19 cellular contexts compared by ENCODE assay signal in the genomic region with DNA sequence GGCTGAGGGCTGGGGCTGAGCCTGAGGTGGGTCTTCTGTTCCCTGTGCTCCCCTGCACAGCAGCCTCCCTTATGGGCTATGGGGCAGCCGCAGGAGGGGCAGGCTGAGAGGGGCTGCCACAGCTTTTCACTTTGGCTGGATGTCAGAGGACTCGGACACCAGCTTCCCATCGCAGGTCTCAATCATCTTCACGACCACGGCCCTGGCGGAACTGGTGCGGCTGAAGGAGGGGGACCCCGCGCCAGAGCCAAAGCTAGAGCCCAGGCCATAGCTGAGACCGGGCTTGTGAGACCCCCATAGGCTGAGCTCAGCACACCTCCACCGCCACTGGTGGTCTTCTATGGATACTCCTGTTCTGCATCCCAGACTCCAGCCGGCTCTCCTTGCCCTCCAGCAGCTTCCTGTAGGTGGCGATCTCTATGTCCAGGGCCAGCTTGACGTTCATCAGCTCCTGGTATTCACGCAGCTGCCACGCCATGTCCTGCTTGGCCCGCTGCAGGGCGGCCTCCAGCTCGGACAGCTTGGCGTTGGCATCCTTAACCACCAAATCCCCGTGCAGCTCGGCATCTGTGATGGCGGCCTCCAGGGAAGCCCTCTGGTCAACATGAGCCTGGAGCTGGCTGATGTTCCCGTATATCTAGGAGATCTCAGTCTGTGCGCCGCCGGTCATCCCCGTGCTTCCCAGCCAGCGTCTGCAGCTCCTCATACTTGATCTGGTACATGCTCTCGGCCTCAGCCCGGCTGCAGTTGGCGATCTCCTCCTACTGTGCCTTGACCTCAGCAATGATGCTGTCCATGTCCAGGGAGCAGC.
"Had no signal": no experiment of that assay in that cellular context is flagged by ENCODE, and none has a peak within 500 bp of the region (broad histone marks: within the 10 kb centered on the region; RNA-seq: fewer than 3 reads in every experiment).

No MANE protein-coding gene starts in this region.

- ATAC-seq: activated CD4-positive, alpha-beta T cell treated with anti-CD3 and anti-CD28 coated beads for 36 hours; stimulated activated naive B cell treated with anti-CD40 and anti-IgM and Interleukin-4, amounts not matched to agents 10 μg/mL and 1 μg/mL and 100 μg/mL, for 72 hours had no signal

- H3K9me3 ChIP-seq: breast epithelium, neutrophil, SK-N-SH, tibial artery had no signal

- H3K4me2 ChIP-seq: SK-N-SH had no signal

- H3K36me3 ChIP-seq: breast epithelium, neutrophil, tibial artery had no signal

- H3K27me3 ChIP-seq: breast epithelium, neutrophil, tibial artery had no signal

- H3K27ac Mint-ChIP-seq: activated CD4-positive, alpha-beta memory T cell treated with anti-CD3 and anti-CD28 coated beads, Interleukin-2, amount 10 ng/mL, durations not matched to agents 7 days and 5 days; activated CD4-positive, alpha-beta T cell treated with anti-CD3 and anti-CD28 coated beads for 36 hours; activated naive CD8-positive, alpha-beta T cell treated with anti-CD3 and anti-CD28 coated beads, Interleukin-2, amount 10 ng/mL, durations not matched to agents 7 days and 5 days; activated T-cell treated with anti-CD3 and anti-CD28 coated beads, Interleukin-2, amount 50 U/mL, for 24 hours; naive B cell; stimulated activated naive B cell treated with anti-CD40 and anti-IgM and Interleukin-4, amounts not matched to agents 10 μg/mL and 1 μg/mL and 100 μg/mL, for 72 hours had no signal

- H3K4me3 Mint-ChIP-seq: activated CD4-positive, alpha-beta memory T cell treated with anti-CD3 and anti-CD28 coated beads, Interleukin-2, amount 10 ng/mL, durations not matched to agents 7 days and 5 days; activated CD4-positive, alpha-beta T cell treated with anti-CD3 and anti-CD28 coated beads for 36 hours; activated naive CD8-positive, alpha-beta T cell treated with anti-CD3 and anti-CD28 coated beads, Interleukin-2, amount 10 ng/mL, durations not matched to agents 7 days and 5 days; activated T-cell treated with anti-CD3 and anti-CD28 coated beads, Interleukin-2, amount 50 U/mL, for 24 hours; naive B cell; stimulated activated naive B cell treated with anti-CD40 and anti-IgM and Interleukin-4, amounts not matched to agents 10 μg/mL and 1 μg/mL and 100 μg/mL, for 72 hours had no signal

- H3K4me3 ChIP-seq: breast epithelium, tibial artery had no signal

- H3K4me1 ChIP-seq: breast epithelium, parathyroid adenoma, tibial artery had no signal

- H2AFZ ChIP-seq: parathyroid adenoma had no signal

- H3K27ac ChIP-seq: breast epithelium, neutrophil, parathyroid adenoma, tibial artery, VCaP had no signal

- H3K9ac ChIP-seq: parathyroid adenoma, SK-N-SH had no signal

- DNase-seq: activated CD4-positive, alpha-beta memory T cell treated with anti-CD3 and anti-CD28 coated beads, Interleukin-2, amount 10 ng/mL, durations not matched to agents 7 days and 5 days; activated CD4-positive, alpha-beta T cell treated with anti-CD3 and anti-CD28 coated beads for 36 hours; activated naive CD8-positive, alpha-beta T cell treated with anti-CD3 and anti-CD28 coated beads, Interleukin-2, amount 10 ng/mL, durations not matched to agents 7 days and 5 days; activated T-cell treated with anti-CD3 and anti-CD28 coated beads, Interleukin-2, amount 50 U/mL, for 24 hours; erythroblast; islet precursor cell; naive B cell; retina; SK-N-SH; stimulated activated CD4-positive, alpha-beta T cell treated with anti-CD3 and anti-CD28 coated beads, Interleukin-15, amount 100 ng/mL, for 24 hours; stimulated activated CD4-positive, alpha-beta T cell treated with anti-CD3 and anti-CD28 coated beads, Interleukin-4, amount 100 ng/mL, for 1 hour; stimulated activated naive B cell treated with anti-CD40 and anti-IgM and Interleukin-4, amounts not matched to agents 10 μg/mL and 1 μg/mL and 100 μg/mL, for 72 hours; T-helper 1 cell; T1000 had no signal

- H3K27me3 Mint-ChIP-seq: activated CD4-positive, alpha-beta memory T cell treated with anti-CD3 and anti-CD28 coated beads, Interleukin-2, amount 10 ng/mL, durations not matched to agents 7 days and 5 days; activated CD4-positive, alpha-beta T cell treated with anti-CD3 and anti-CD28 coated beads for 36 hours; activated naive CD8-positive, alpha-beta T cell treated with anti-CD3 and anti-CD28 coated beads, Interleukin-2, amount 10 ng/mL, durations not matched to agents 7 days and 5 days; activated T-cell treated with anti-CD3 and anti-CD28 coated beads, Interleukin-2, amount 50 U/mL, for 24 hours; naive B cell; stimulated activated naive B cell treated with anti-CD40 and anti-IgM and Interleukin-4, amounts not matched to agents 10 μg/mL and 1 μg/mL and 100 μg/mL, for 72 hours had no signal

- H3K36me3 Mint-ChIP-seq: activated naive CD8-positive, alpha-beta T cell treated with anti-CD3 and anti-CD28 coated beads, Interleukin-2, amount 10 ng/mL, durations not matched to agents 7 days and 5 days; naive B cell; stimulated activated naive B cell treated with anti-CD40 and anti-IgM and Interleukin-4, amounts not matched to agents 10 μg/mL and 1 μg/mL and 100 μg/mL, for 72 hours had no signal

- H3K4me1 Mint-ChIP-seq: activated CD4-positive, alpha-beta memory T cell treated with anti-CD3 and anti-CD28 coated beads, Interleukin-2, amount 10 ng/mL, durations not matched to agents 7 days and 5 days; activated CD4-positive, alpha-beta T cell treated with anti-CD3 and anti-CD28 coated beads for 36 hours; activated naive CD8-positive, alpha-beta T cell treated with anti-CD3 and anti-CD28 coated beads, Interleukin-2, amount 10 ng/mL, durations not matched to agents 7 days and 5 days; naive B cell; stimulated activated naive B cell treated with anti-CD40 and anti-IgM and Interleukin-4, amounts not matched to agents 10 μg/mL and 1 μg/mL and 100 μg/mL, for 72 hours had no signal
